ENCODE assay signal across 8 cellular contexts in genomic region chr2:70094978-70095832, GRCh38. TPM values are rescaled to one million over a fixed set of nuclear protein-coding genes. Genes with fewer than 3 reads are reported as not detected.
DNase-seq lines count a peak whose midpoint lies in the region; ATAC-seq and TF ChIP-seq lines count a peak whose summit lies in the region.

No MANE protein-coding gene starts in this region.

- no peak for TF ChIP-seq CTCF in GM20000 (IDR thresholded peaks at IDR 0.05; ENCODE audit: extremely low read depth, missing control alignments)
- TF ChIP-seq CTCF in NB4 (IDR thresholded peaks at IDR 0.05; ENCODE audit: low read depth, low read length), result no peak

- H3K27me3 Mint-ChIP-seq in CD8-positive, alpha-beta memory T cell, result peaks cover 0 to 1% of the 10 kb centered on the region in 2 donors

- intact Hi-C loops in posterior cingulate gyrus (cut with DNase I), result no loop called here

- peaks cover 43 to 50% (median 49%) of the 10 kb centered on the region in 3 donors for H3K4me1 Mint-ChIP-seq in CD8-positive, alpha-beta memory T cell

- no peaks in the 10 kb centered on the region for H3K36me3 ChIP-seq in CD8-positive, alpha-beta memory T cell (ENCODE audit: insufficient read depth, low read length)

- DNase-seq in CD8-positive, alpha-beta memory T cell, result peak in 4 of 5 donors; percentile 27 to 76 (median 64)
- peak; percentile 68 for DNase-seq in GM20000 (ENCODE audit: low spot score)
- peak; percentile 96 for DNase-seq in NB4 (ENCODE audit: low read depth)
- DNase-seq in activated T-helper 1 cell treated with Interleukin-2 at 50 U/mL for 16 hours (ENCODE audit: low read depth), result peak; percentile 23
- DNase-seq in globus pallidus (ENCODE audit: low spot score), result peak; percentile 94
- DNase-seq in posterior cingulate gyrus, result peak in 6 of 10 donors; percentile 32 to 92 (median 60)
- no peak for DNase-seq in NK-92 treated with Interleukin-12 subunit alpha and Interleukin-12 subunit beta, amount 100 ng/mL, for 24 hours (lab: John Stamatoyannopoulos, UW)

- no peaks in the 10 kb centered on the region for H3K9me3 ChIP-seq in CD8-positive, alpha-beta memory T cell (ENCODE audit: low read length)

- H3K4me3 ChIP-seq in CD8-positive, alpha-beta memory T cell (ENCODE audit: low read length), result peak overlapping the region; percentile 54
- peak overlapping the region; percentile 12 for H3K4me3 ChIP-seq in NB4 (ENCODE audit: low read depth, low read length)

- POLR2A ChIA-PET in CD8-positive, alpha-beta memory T cell (lab: Charles Lee), result interaction anchor here (0.6 to 2.7 kb wide), 10 partner anchors 9 to 180 kb away, joined by 3 to 24 read pairs (median 10); partner anchors contain the start of gene MXD1

- H3K4me1 ChIP-seq in CD8-positive, alpha-beta memory T cell (ENCODE audit: insufficient read depth, low read length), result peaks cover 44% of the 10 kb centered on the region

- H3K27ac Mint-ChIP-seq in CD8-positive, alpha-beta memory T cell, result peak overlapping the region; percentile 89 to 99 (median 96)

- peak; percentile 52 for TF ChIP-seq POLR2A in NB4 (IDR thresholded peaks at IDR 0.05; ENCODE audit: extremely low read depth, insufficient read length)

- no peak for ATAC-seq in HG02973 (IDR thresholded peaks at IDR 0.05; ENCODE audit: unreplicated experiment)

- peak overlapping the region; percentile 36 for H3K27ac ChIP-seq in CD8-positive, alpha-beta memory T cell (ENCODE audit: low read depth, low read length)

- no peaks in the 10 kb centered on the region for H3K9me3 Mint-ChIP-seq in CD8-positive, alpha-beta memory T cell

- CTCF ChIA-PET in CD8-positive, alpha-beta memory T cell (lab: Charles Lee), result interaction anchor here (0.8 to 11.8 kb wide), 6 partner anchors 12 to 181 kb away, joined by 3 to 105 read pairs (median 4); partner anchors contain the start of gene MXD1

- no peaks in the 10 kb centered on the region for H3K27me3 ChIP-seq in CD8-positive, alpha-beta memory T cell (ENCODE audit: insufficient read depth, low read length, poor library complexity, severe bottlenecking)

- peak overlapping the region; percentile 72 to 91 (median 78) for H3K4me3 Mint-ChIP-seq in CD8-positive, alpha-beta memory T cell

- H3K36me3 Mint-ChIP-seq in CD8-positive, alpha-beta memory T cell, result peaks cover 0 to 3% (median 0%) of the 10 kb centered on the region in 3 donors

RNA-seq across cellular contexts. Expression of gene PCBP1, which starts 7.9 kb away (rescaled TPM):
- 100 to 1,000 TPM; 428 to 434 TPM for total RNA-seq in CD8-positive, alpha-beta memory T cell
- 161 TPM for polyA plus RNA-seq in CD8-positive, alpha-beta memory T cell
